In genomic region chr3:186540444-186541226, GRCh38 we compare ENCODE assay signal across 8 cellular contexts. TPM values are rescaled to one million over a fixed set of nuclear protein-coding genes. Genes with fewer than 3 reads are reported as not detected.
A peak's percentile ranks its signal among the peaks of the same experiment; 100 is the strongest.
DNase-seq lines count a peak whose midpoint lies in the region; ATAC-seq lines count a peak whose summit lies in the region.

No MANE protein-coding gene starts in this region.

- ATAC-seq in HG02610 (IDR thresholded peaks at IDR 0.05; ENCODE audit: unreplicated experiment) (peak; percentile 45), left ventricle myocardium superior (peak; percentile 83), sciatic nerve (peak; percentile 86), GM21447 (IDR thresholded peaks at IDR 0.05; ENCODE audit: unreplicated experiment) (no peak)

- H3K27me3 Mint-ChIP-seq in T-helper 1 cell treated with Interleukin-12 subunit alpha and Interleukin-12 subunit beta and Interleukin-4 antibody, amounts not matched to agents 30 μg/mL and 1 μg/mL, for 36 hours (ENCODE audit: low read depth) = peaks cover 17% of the 10 kb centered on the region

- peak overlapping the region; percentile 19 for H3K27ac Mint-ChIP-seq in T-helper 1 cell treated with Interleukin-12 subunit alpha and Interleukin-12 subunit beta and Interleukin-4 antibody, amounts not matched to agents 30 μg/mL and 1 μg/mL, for 36 hours

- intact Hi-C loops in left ventricle myocardium superior (cut with micrococcal nuclease) (loop anchor here (10.0 kb wide), 2 partner anchors 286 to 566 kb away; no protein-coding TSS in a partner anchor), sciatic nerve (cut with DNase I) (no loop called here)

- peaks cover 24% of the 10 kb centered on the region for H3K4me1 Mint-ChIP-seq in T-helper 1 cell treated with Interleukin-12 subunit alpha and Interleukin-12 subunit beta and Interleukin-4 antibody, amounts not matched to agents 30 μg/mL and 1 μg/mL, for 36 hours (ENCODE audit: low read depth)

- H3K4me3 Mint-ChIP-seq in T-helper 1 cell treated with Interleukin-12 subunit alpha and Interleukin-12 subunit beta and Interleukin-4 antibody, amounts not matched to agents 30 μg/mL and 1 μg/mL, for 36 hours = no peak overlapping the region

- H3K9me3 Mint-ChIP-seq in T-helper 1 cell treated with Interleukin-12 subunit alpha and Interleukin-12 subunit beta and Interleukin-4 antibody, amounts not matched to agents 30 μg/mL and 1 μg/mL, for 36 hours = no peaks in the 10 kb centered on the region

- H3K36me3 Mint-ChIP-seq in T-helper 1 cell treated with Interleukin-12 subunit alpha and Interleukin-12 subunit beta and Interleukin-4 antibody, amounts not matched to agents 30 μg/mL and 1 μg/mL, for 36 hours (ENCODE audit: low read depth) = peaks cover 22% of the 10 kb centered on the region

- DNase-seq in GF-D8 (lab: John Stamatoyannopoulos, UW) (peak; percentile 35), NCI-H1436 treated with DMSO at 0.1 percent for 48 hours (lab: John Stamatoyannopoulos, UW) (peak; percentile 35), amniotic epithelial cell (ENCODE audit: low read depth) (peak; percentile 68), left ventricle myocardium superior (no peak), sciatic nerve (ENCODE audit: low spot score) (peak; percentile 82)

RNA-seq across cellular contexts. Expression of gene CRYGS, which starts 3.5 kb away (rescaled TPM):
- total RNA-seq in left ventricle myocardium superior = 0.55 TPM
- total RNA-seq in sciatic nerve = 4.5 TPM

RNA-seq across cellular contexts. Expression of gene TBCCD1, which starts 26.5 kb away (rescaled TPM):
- total RNA-seq in left ventricle myocardium superior (7.1 TPM), sciatic nerve (12.9 TPM)

RNA-seq across cellular contexts. Expression of gene DNAJB11, which starts 29.9 kb away (rescaled TPM):
- total RNA-seq in left ventricle myocardium superior = 23.6 TPM
- total RNA-seq in sciatic nerve = 33.3 TPM
